In the genomic region with DNA sequence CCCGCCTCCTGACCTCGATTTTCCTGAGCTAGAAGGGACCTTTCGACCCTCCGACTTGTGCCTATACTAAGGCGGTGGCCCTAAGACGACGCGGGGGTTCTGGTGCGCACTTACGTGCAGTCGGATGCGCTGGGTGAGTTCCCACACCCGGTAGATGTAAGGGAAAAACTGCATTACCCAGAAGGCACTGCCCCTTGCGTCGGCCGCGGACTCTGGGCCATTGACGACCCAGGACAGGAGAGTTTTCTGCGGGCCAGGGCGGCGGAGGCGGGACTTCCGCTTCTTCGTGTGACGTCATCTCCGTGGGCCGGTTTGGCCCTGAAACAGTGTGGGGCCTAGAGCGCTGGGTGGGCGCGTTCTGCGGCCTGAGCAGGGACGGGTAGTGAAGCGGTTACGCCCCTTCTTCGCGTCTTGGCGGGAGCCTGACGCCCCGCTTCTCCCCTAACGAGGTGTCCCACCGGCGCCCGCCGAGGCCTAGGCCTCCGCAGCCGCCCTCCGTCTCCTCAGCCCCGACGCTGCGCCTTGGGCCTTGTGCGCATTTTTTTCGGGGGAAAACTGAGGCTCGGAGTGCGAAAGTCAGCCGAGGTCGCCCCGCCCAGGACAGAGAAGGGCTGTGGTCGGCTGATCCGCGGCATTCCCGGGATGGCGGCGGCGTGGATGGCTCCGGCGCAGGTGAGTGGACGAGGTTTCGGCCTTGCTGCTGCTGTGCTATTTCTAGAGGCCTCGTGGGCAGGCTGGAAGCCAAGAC, we compare ENCODE assay signal across 8 cellular contexts. TPM values are rescaled to one million over a fixed set of nuclear protein-coding genes. Genes with fewer than 3 reads are reported as not detected.
A peak's percentile ranks its signal among the peaks of the same experiment; 100 is the strongest.
DNase-seq lines count a peak whose midpoint lies in the region; ATAC-seq lines count a peak whose summit lies in the region.

ZNF460 (plus strand) TSS at position 321 of the 748 bp plus-strand sequence; CDS start at position 643, 322 bp downstream.

- peak; percentile 71 for ATAC-seq in GM21360 (IDR thresholded peaks at IDR 0.05; ENCODE audit: unreplicated experiment)

- peak within 1 kb of the TSS; percentile 86 for H3K4me3 ChIP-seq in endocrine pancreas (ENCODE audit: control insufficient read depth, insufficient read depth, low read length)
- peak within 1 kb of the TSS; percentile 77 to 98 for H3K4me3 ChIP-seq in mesenchymal stem cell (ENCODE audit: insufficient read depth in 1 of 2, low read depth in 1 of 2, low read length in 2 of 2)

- H3K27ac ChIP-seq in mesenchymal stem cell (ENCODE audit: low read length, poor library complexity, severe bottlenecking): peak within 1 kb of the TSS; percentile 100

- H3K4me1 ChIP-seq in endocrine pancreas (ENCODE audit: control insufficient read depth, insufficient read depth, low read length) (no peaks in the 10 kb centered on the region), mesenchymal stem cell (ENCODE audit: control insufficient read depth, insufficient read depth, low read depth, low read length) (peaks cover 19% of the 10 kb centered on the region)

- H2AK5ac ChIP-seq in mesenchymal stem cell (ENCODE audit: low read length, severe bottlenecking): peak within 1 kb of the TSS; percentile 95

- H3K18ac ChIP-seq in mesenchymal stem cell (ENCODE audit: low read depth in 1 of 2, low read length in 2 of 2): peak within 1 kb of the TSS; percentile 79 to 99

- peak within 1 kb of the TSS; percentile 95 for H4K91ac ChIP-seq in mesenchymal stem cell (ENCODE audit: low read length)

- WGBS in mesenchymal stem cell: under 1% methylated on average over 69 of the region's 69 CpGs

- peak within 1 kb of the TSS; percentile 93 for H3K4me2 ChIP-seq in mesenchymal stem cell (ENCODE audit: low read length, poor library complexity, severe bottlenecking)

- peak within 1 kb of the TSS; percentile 84 for H2AFZ ChIP-seq in mesenchymal stem cell (ENCODE audit: low read depth, low read length)

- DNase-seq in COLO829 (ENCODE audit: low spot score): peak; percentile 97
- peak; percentile 100 for DNase-seq in HT-29 (ENCODE audit: low spot score)
- DNase-seq in NK-92 treated with Interleukin-12 subunit alpha and Interleukin-12 subunit beta, amount 100 ng/mL, for 24 hours (lab: John Stamatoyannopoulos, UW): peak; percentile 95
- DNase-seq in mesenchymal stem cell: peak; percentile 98
- peak; percentile 96 for DNase-seq in stimulated activated CD8-positive, alpha-beta memory T cell treated with anti-CD3 and anti-CD28 coated beads, Interleukin-12 subunit alpha, Interleukin-12 subunit beta, amount 100 ng/mL, for 4 hours (ENCODE audit: low read depth)

- POLR2A ChIA-PET in activated CD8-positive, alpha-beta memory T cell treated with anti-CD3 and anti-CD28 coated beads for 36 hours (lab: Charles Lee): interaction anchor here (0.6 to 1.3 kb wide), 2 partner anchors 67 to 108 kb away, joined by 3 to 4 read pairs; no protein-coding TSS in a partner anchor

- H3K14ac ChIP-seq in mesenchymal stem cell (ENCODE audit: low read length in 2 of 2): peak within 1 kb of the TSS; percentile 25 to 65

- H3K4ac ChIP-seq in mesenchymal stem cell (ENCODE audit: low read depth in 1 of 2, low read length in 2 of 2): peak within 1 kb of the TSS; percentile 90 to 93

- CTCF ChIA-PET in activated CD8-positive, alpha-beta memory T cell treated with anti-CD3 and anti-CD28 coated beads for 36 hours (lab: Charles Lee): no interaction called here

- peaks cover 3% of the 10 kb centered on the region for H3K79me1 ChIP-seq in mesenchymal stem cell (replicated peaks; ENCODE audit: low read length, poor library complexity, severe bottlenecking)

- H2BK5ac ChIP-seq in mesenchymal stem cell (ENCODE audit: low read depth, low read length, poor library complexity, severe bottlenecking): peak within 1 kb of the TSS; percentile 95

- peaks cover 8% of the 10 kb centered on the region for H3K36me3 ChIP-seq in endocrine pancreas (ENCODE audit: control insufficient read depth, insufficient read depth, low read length)
- peaks cover 17 to 26% of the 10 kb centered on the region in 2 experiments for H3K36me3 ChIP-seq in mesenchymal stem cell (ENCODE audit: control insufficient read depth in 1 of 2, insufficient read depth in 2 of 2, low read depth in 1 of 2, low read length in 2 of 2)

- peak within 1 kb of the TSS; percentile 93 for H4K8ac ChIP-seq in mesenchymal stem cell (ENCODE audit: low read length)

- peak within 1 kb of the TSS; percentile 86 for H2BK15ac ChIP-seq in mesenchymal stem cell (ENCODE audit: low read depth, poor library complexity, severe bottlenecking)

- no peaks in the 10 kb centered on the region for H3K9me3 ChIP-seq in endocrine pancreas (ENCODE audit: control insufficient read depth, low read length)
- H3K9me3 ChIP-seq in mesenchymal stem cell (ENCODE audit: control insufficient read depth, low read length): no peaks in the 10 kb centered on the region

- H3K9ac ChIP-seq in endocrine pancreas (ENCODE audit: control insufficient read depth, insufficient read depth, low read length) (peak within 1 kb of the TSS; percentile 94), mesenchymal stem cell (ENCODE audit: low read length) (peak within 1 kb of the TSS; percentile 99)

- H3K27me3 ChIP-seq in endocrine pancreas (ENCODE audit: control insufficient read depth, insufficient read depth, low read length): no peaks in the 10 kb centered on the region
- no peaks in the 10 kb centered on the region for H3K27me3 ChIP-seq in mesenchymal stem cell (ENCODE audit: control insufficient read depth in 1 of 2, insufficient read depth in 1 of 2, low read length in 2 of 2)

- H3K23ac ChIP-seq in mesenchymal stem cell (ENCODE audit: low read length in 2 of 2): peak within 1 kb of the TSS in 1 of 2 experiments; percentile 46

- H2BK12ac ChIP-seq in mesenchymal stem cell (ENCODE audit: low read length in 2 of 2): no peak within 1 kb of the TSS

- H2BK120ac ChIP-seq in mesenchymal stem cell (ENCODE audit: low read depth, low read length): peak within 1 kb of the TSS; percentile 86

RNA-seq across cellular contexts. Expression of gene ZNF460, which starts in this region (rescaled TPM):
- total RNA-seq in HT-29 (2014; rRNA removed; shearing (Covaris generic)): 59.1 and 59.9 TPM in 2 replicates
- total RNA-seq in activated CD8-positive, alpha-beta memory T cell treated with anti-CD3 and anti-CD28 coated beads for 36 hours: 10 to 100 TPM; 46.1 to 50.9 TPM
- 2.1 TPM for polyA plus RNA-seq in mesenchymal stem cell (2013, experiment 1 of 2)
- polyA plus RNA-seq in mesenchymal stem cell (2013, experiment 2 of 2): 1.8 TPM

Comparison
In these comparisons a context has a peak if more than half of its experiments do, and no peak if none do; other contexts are left out.
1. Peak in every context shown above with its lines: DNase-seq, ATAC-seq, H3K4me3 ChIP-seq and H3K27ac ChIP-seq.